7 cellular contexts compared by ENCODE assay signal in genomic region chr17:45172232-45172540, GRCh38. TPM values are rescaled to one million over a fixed set of nuclear protein-coding genes. Genes with fewer than 3 reads are reported as not detected.
DNase-seq lines count a peak whose midpoint lies in the region; FAIRE-seq and TF ChIP-seq lines count a peak whose summit lies in the region.

No MANE protein-coding gene starts in this region.

- peak overlapping the region; percentile 47 for H2AFZ ChIP-seq in keratinocyte (ENCODE audit: control insufficient read depth, low read length)

- peak overlapping the region; percentile 76 for H3K4me3 Mint-ChIP-seq in activated naive CD8-positive, alpha-beta T cell

- CTCF ChIA-PET in HEK293T (lab: Yijun Ruan, JAX): interaction anchor here (0.6 to 1.8 kb wide), 5 partner anchors 12 to 256 kb away, joined by 3 to 14 read pairs (median 3); partner anchors contain the start of gene ACBD4

- no peaks in the 10 kb centered on the region for H3K79me2 ChIP-seq in keratinocyte (ENCODE audit: control insufficient read depth, insufficient read depth, low read length)

- H4K20me1 ChIP-seq in keratinocyte (ENCODE audit: control insufficient read depth, extremely low read depth, insufficient read depth, low read length): no peaks in the 10 kb centered on the region

- 51 to 79% (median 72%) methylated on average over 4 to 5 of the region's 5 CpGs for WGBS in stomach, 5 donors

- peaks cover 21% of the 10 kb centered on the region for H3K4me1 Mint-ChIP-seq in activated naive CD8-positive, alpha-beta T cell (ENCODE audit: low read depth)

- FAIRE-seq in keratinocyte (lab: Jason Lieb, UNC): no peak

- H3K36me3 Mint-ChIP-seq in activated naive CD8-positive, alpha-beta T cell: no peaks in the 10 kb centered on the region

- H3K9me1 ChIP-seq in keratinocyte (ENCODE audit: control insufficient read depth, extremely low read depth, insufficient read depth, low read length): no peaks in the 10 kb centered on the region

- no peaks in the 10 kb centered on the region for H3K9me3 ChIP-seq in HUES6 (ENCODE audit: control insufficient read depth, insufficient read depth, low read depth, low read length)
- no peaks in the 10 kb centered on the region for H3K9me3 ChIP-seq in keratinocyte (ENCODE audit: control insufficient read depth, low read depth, low read length)
- no peaks in the 10 kb centered on the region for H3K9me3 ChIP-seq in stomach

- POLR2A ChIA-PET in HEK293T (lab: Yijun Ruan, JAX): interaction anchor here (1.0 to 5.8 kb wide), 3 partner anchors 11 to 23 kb away, joined by 5 to 85 read pairs (median 65); partner anchors contain the start of genes HEXIM1 and HEXIM2

- no peak for TF ChIP-seq POLR2A in stomach (IDR thresholded peaks at IDR 0.05)

- H3K27ac Mint-ChIP-seq in activated naive CD8-positive, alpha-beta T cell: peak overlapping the region; percentile 88

- H3K4me3 ChIP-seq in HUES6 (ENCODE audit: low read depth, low read length) (0 out of 2 replicates have a peak overlapping the region, but pooled peaks have one; percentile 9), keratinocyte (ENCODE audit: control insufficient read depth in 2 of 3, extremely low read depth in 1 of 3, insufficient read depth in 2 of 3, low read depth in 1 of 3, low read length in 3 of 3) (peak overlapping the region; percentile 41 to 92 (median 83)), stomach (peak overlapping the region; percentile 28 to 41 (median 37))

- peak overlapping the region; percentile 99 for H3K4me2 ChIP-seq in keratinocyte (ENCODE audit: control insufficient read depth, extremely low read depth, insufficient read depth, low read depth, low read length)

- H3K4me1 ChIP-seq in HUES6 (ENCODE audit: control insufficient read depth, insufficient read depth, low read length): peaks cover 43% of the 10 kb centered on the region
- peaks cover 51% of the 10 kb centered on the region for H3K4me1 ChIP-seq in keratinocyte (ENCODE audit: control insufficient read depth, extremely low read depth, insufficient read depth, low read length)
- H3K4me1 ChIP-seq in stomach: peaks cover 31 to 52% (median 37%) of the 10 kb centered on the region in 4 donors

- intact Hi-C loops in stomach (cut with DNase I; ENCODE audit: low total_unique reads): no loop called here

- no peaks in the 10 kb centered on the region for H3K9me3 Mint-ChIP-seq in activated naive CD8-positive, alpha-beta T cell (ENCODE audit: low read depth)

- no peak for TF ChIP-seq EP300 in stomach (IDR thresholded peaks at IDR 0.05)

- DNase-seq in keratinocyte (ENCODE audit: low read depth, low spot score) (no peak), stomach (no peak), HEK293T (ENCODE audit: extremely low spot score) (no peak)
- no peak for DNase-seq in effector CD8-positive, alpha-beta T cell (lab: John Stamatoyannopoulos, UW)
- DNase-seq in activated CD4-positive, CD25-positive, alpha-beta regulatory T cell (lab: John Stamatoyannopoulos, UW): no peak

- H3K9ac ChIP-seq in HUES6 (ENCODE audit: low read length): peak overlapping the region; percentile 61
- peak overlapping the region; percentile 99 for H3K9ac ChIP-seq in keratinocyte (ENCODE audit: control insufficient read depth, extremely low read depth, insufficient read depth, low read length)

- H3K27me3 Mint-ChIP-seq in activated naive CD8-positive, alpha-beta T cell: no peaks in the 10 kb centered on the region

- H3K27ac ChIP-seq in HUES6 (ENCODE audit: low read depth, low read length) (peak overlapping the region; percentile 50), keratinocyte (ENCODE audit: control insufficient read depth, insufficient read depth, low read length) (peak overlapping the region; percentile 100), stomach (peak overlapping the region; percentile 76 to 85 (median 84))

- H3K27me3 ChIP-seq in HUES6 (ENCODE audit: control insufficient read depth, insufficient read depth, low read length) (no peaks in the 10 kb centered on the region), keratinocyte (ENCODE audit: control insufficient read depth, extremely low read depth, insufficient read depth, low read length) (no peaks in the 10 kb centered on the region), stomach (no peaks in the 10 kb centered on the region)

- TF ChIP-seq CTCF in keratinocyte (optimal IDR thresholded peaks at IDR 0.05 in 1 of 3, IDR thresholded peaks at IDR 0.05 in 1 of 3, conservative IDR thresholded peaks at IDR 0.05 in 1 of 3; ENCODE audit: extremely low read depth in 1 of 3, insufficient read depth in 2 of 3, low read length in 3 of 3) (no peak), stomach (IDR thresholded peaks at IDR 0.05) (no peak)

- dilution Hi-C loops in keratinocyte (cut with MboI; ENCODE audit: extremely low pct_ligation_motif_present, low sequenced_read_pairs): no loop called here

- H3K36me3 ChIP-seq in HUES6 (ENCODE audit: control insufficient read depth, insufficient read depth, low read length): 0 out of 2 replicates have a peak, but pooled peaks cover 4% of the 10 kb centered on the region
- no peaks in the 10 kb centered on the region for H3K36me3 ChIP-seq in keratinocyte (ENCODE audit: control insufficient read depth in 2 of 2, extremely low read depth in 1 of 2, insufficient read depth in 2 of 2, low read length in 2 of 2)
- H3K36me3 ChIP-seq in stomach: peaks cover 0 to 15% (median 7%) of the 10 kb centered on the region in 4 donors

TF ChIP-seq in HEK293T, 16 proteins besides CTCF, POLR2A, EP300 and RAD21 (continues in another document):
- TF ChIP-seq TARDBP (IDR thresholded peaks at IDR 0.05) (no peak), FOXA1 (IDR thresholded peaks at IDR 0.05) (no peak), LEF1 (IDR thresholded peaks at IDR 0.05; ENCODE audit: borderline replicate concordance) (no peak), ZNF384 (IDR thresholded peaks at IDR 0.05) (no peak), FOXM1 (IDR thresholded peaks at IDR 0.05; ENCODE audit: borderline replicate concordance) (no peak), ARNT (IDR thresholded peaks at IDR 0.05) (no peak), FOXK2 (IDR thresholded peaks at IDR 0.05) (no peak), ELF4 (IDR thresholded peaks at IDR 0.05) (no peak), L3MBTL2 (conservative IDR thresholded peaks at IDR 0.05) (no peak)

RNA-seq across cellular contexts. Expression of gene HEXIM2, which starts 10.5 kb away (rescaled TPM):
- polyA plus RNA-seq in keratinocyte (2.3 to 3.4 TPM (median 3.1 TPM) in 3 replicates), stomach (10 to 100 TPM; 10.8 to 12.5 (median 11.1) TPM)
- polyA plus RNA-seq in keratinocyte (2011; ENCODE audit: low read depth): 1.1 TPM
- polyA plus RNA-seq in keratinocyte (2011; cell fraction: cytosol; rRNA removed): 1.3 and 3.0 TPM in 2 replicates
- 1.7 and 2.3 TPM in 2 replicates for polyA plus RNA-seq in keratinocyte (2011; cell fraction: nucleus; rRNA removed)
- polyA plus RNA-seq in keratinocyte (2012; ENCODE audit: low replicate concordance): 1.7 and 3.3 TPM in 2 replicates
- 0.63 to 2.7 TPM (median 1.4 TPM) in 3 replicates for polyA minus RNA-seq in keratinocyte
- polyA minus RNA-seq in keratinocyte (2011; cell fraction: cytosol; rRNA and poly(A)+ RNA removed): 2.1 TPM
- polyA minus RNA-seq in keratinocyte (2011; cell fraction: nucleus; rRNA and poly(A)+ RNA removed): 0.74 and 0.93 TPM in 2 replicates
- total RNA-seq in stomach: 10 to 100 TPM in 2 of 5 donors, 1 to 10 TPM in 2, under 1 TPM in 1; 0.92 to 34.4 (median 6.7) TPM

RNA-seq across cellular contexts. Expression of gene HEXIM1, which starts 23.9 kb away (rescaled TPM):
- polyA plus RNA-seq in keratinocyte (15.3 to 22.2 TPM (median 19.9 TPM) in 3 replicates), stomach (10 to 100 TPM; 15.4 to 20.5 (median 16.1) TPM)
- polyA plus RNA-seq in keratinocyte (2011; ENCODE audit: low read depth): 17.4 TPM
- 13.2 and 16.9 TPM in 2 replicates for polyA plus RNA-seq in keratinocyte (2011; cell fraction: cytosol; rRNA removed)
- 55.2 and 57.6 TPM in 2 replicates for polyA plus RNA-seq in keratinocyte (2011; cell fraction: nucleus; rRNA removed)
- polyA plus RNA-seq in keratinocyte (2012; ENCODE audit: low replicate concordance): 20.4 and 40.9 TPM in 2 replicates
- 6.6 to 11.5 TPM (median 6.8 TPM) in 3 replicates for polyA minus RNA-seq in keratinocyte
- 13.8 TPM for polyA minus RNA-seq in keratinocyte (2011; cell fraction: cytosol; rRNA and poly(A)+ RNA removed)
- polyA minus RNA-seq in keratinocyte (2011; cell fraction: nucleus; rRNA and poly(A)+ RNA removed): 12.7 and 19.0 TPM in 2 replicates
- 10 to 100 TPM in 3 of 5 donors, 1 to 10 TPM in 2; 6.4 to 23.8 (median 13.0) TPM for total RNA-seq in stomach

RNA-seq across cellular contexts. Expression of gene ACBD4, which starts 36.7 kb away (rescaled TPM):
- polyA plus RNA-seq in keratinocyte (2.6 to 4.4 TPM (median 2.8 TPM) in 3 replicates), stomach (10 to 100 TPM; 16.1 to 23.1 (median 18.1) TPM)
- 4.6 TPM for polyA plus RNA-seq in keratinocyte (2011; ENCODE audit: low read depth)
- 1.8 and 2.8 TPM in 2 replicates for polyA plus RNA-seq in keratinocyte (2011; cell fraction: cytosol; rRNA removed)
- 7.9 and 11.8 TPM in 2 replicates for polyA plus RNA-seq in keratinocyte (2011; cell fraction: nucleus; rRNA removed)
- polyA plus RNA-seq in keratinocyte (2012; ENCODE audit: low replicate concordance): 3.5 and 7.2 TPM in 2 replicates
- polyA minus RNA-seq in keratinocyte: 1.3 to 3.9 TPM (median 3.9 TPM) in 3 replicates
- 5.0 TPM for polyA minus RNA-seq in keratinocyte (2011; cell fraction: cytosol; rRNA and poly(A)+ RNA removed)
- 3.8 and 7.3 TPM in 2 replicates for polyA minus RNA-seq in keratinocyte (2011; cell fraction: nucleus; rRNA and poly(A)+ RNA removed)
- total RNA-seq in stomach: 10 to 100 TPM in 3 of 5 donors, 1 to 10 TPM in 2; 4.6 to 24.6 (median 15.2) TPM

RNA-seq across cellular contexts. Expression of gene PLCD3, which starts 39.9 kb away (rescaled TPM):
- polyA plus RNA-seq in keratinocyte (53.3 to 86.4 TPM (median 75.7 TPM) in 3 replicates), stomach (100 to 1,000 TPM in 1 of 3 donors, 10 to 100 TPM in 2; 17.2 to 106 (median 53.2) TPM)
- 27.6 TPM for polyA plus RNA-seq in keratinocyte (2011; ENCODE audit: low read depth)
- polyA plus RNA-seq in keratinocyte (2011; cell fraction: cytosol; rRNA removed): 44.0 and 93.3 TPM in 2 replicates
- 46.4 and 64.5 TPM in 2 replicates for polyA plus RNA-seq in keratinocyte (2011; cell fraction: nucleus; rRNA removed)
- polyA plus RNA-seq in keratinocyte (2012; ENCODE audit: low replicate concordance): 32.9 and 85.2 TPM in 2 replicates
- polyA minus RNA-seq in keratinocyte: 77.9 to 252 TPM (median 124 TPM) in 3 replicates
- 136 TPM for polyA minus RNA-seq in keratinocyte (2011; cell fraction: cytosol; rRNA and poly(A)+ RNA removed)
- 45.5 and 47.5 TPM in 2 replicates for polyA minus RNA-seq in keratinocyte (2011; cell fraction: nucleus; rRNA and poly(A)+ RNA removed)
- 100 to 1,000 TPM in 1 of 5 donors, 10 to 100 TPM in 3, 1 to 10 TPM in 1; 7.6 to 215 (median 31.0) TPM for total RNA-seq in stomach

RNA-seq across cellular contexts. Expression of gene FMNL1, which starts 49.5 kb away (rescaled TPM):
- polyA plus RNA-seq in keratinocyte (0.46 to 1.1 TPM (median 0.79 TPM) in 3 replicates), stomach (10 to 100 TPM in 1 of 3 donors, 1 to 10 TPM in 2; 4.5 to 10.1 (median 8.2) TPM)
- 3.1 TPM for polyA plus RNA-seq in keratinocyte (2011; ENCODE audit: low read depth)
- polyA plus RNA-seq in keratinocyte (2011; cell fraction: cytosol; rRNA removed): 0.66 and 1.1 TPM in 2 replicates
- 3.3 and 3.5 TPM in 2 replicates for polyA plus RNA-seq in keratinocyte (2011; cell fraction: nucleus; rRNA removed)
- polyA plus RNA-seq in keratinocyte (2012; ENCODE audit: low replicate concordance): 1.6 and 2.0 TPM in 2 replicates
- polyA minus RNA-seq in keratinocyte: 0.29 to 2.5 TPM (median 0.36 TPM) in 3 replicates
- polyA minus RNA-seq in keratinocyte (2011; cell fraction: cytosol; rRNA and poly(A)+ RNA removed): 2.3 TPM
- polyA minus RNA-seq in keratinocyte (2011; cell fraction: nucleus; rRNA and poly(A)+ RNA removed): 1.1 and 2.9 TPM in 2 replicates
- 10 to 100 TPM in 3 of 5 donors, 1 to 10 TPM in 2; 8.1 to 34.5 (median 16.5) TPM for total RNA-seq in stomach

Comparison
In these comparisons a context has a peak if more than half of its experiments do, and no peak if none do; other contexts are left out.
1. H3K27ac ChIP-seq: peak in every context shown above with its lines; median percentile 100 in keratinocyte; 84 in stomach; 50 in HUES6.
2. H3K4me3 ChIP-seq: peak in every context shown above with its lines; median percentile 83 in keratinocyte; 37 in stomach; 9 in HUES6.